20 cellular contexts compared by ENCODE assay signal in the genomic region with DNA sequence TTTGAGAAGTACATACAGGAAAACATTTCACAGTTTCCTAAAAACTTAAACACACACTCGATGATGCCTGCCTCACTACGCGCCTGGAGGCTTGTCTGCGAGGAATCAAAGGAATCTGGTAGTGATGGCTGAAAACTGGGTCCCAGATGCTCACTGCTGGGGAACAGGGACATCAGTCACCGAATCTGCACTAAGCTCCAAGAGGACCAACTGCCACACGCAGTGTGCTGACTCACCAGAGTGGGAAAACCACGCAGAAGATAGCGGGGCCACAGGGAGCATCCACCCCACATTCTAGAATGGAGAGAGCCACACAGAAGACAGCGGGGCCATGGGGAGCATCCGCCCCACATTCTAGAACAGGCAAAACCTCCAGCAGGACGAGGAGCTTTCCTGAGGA. TPM values are rescaled to one million over a fixed set of nuclear protein-coding genes. Genes with fewer than 3 reads are reported as not detected.
DNase-seq lines count a peak whose midpoint lies in the region; ATAC-seq, FAIRE-seq and TF ChIP-seq lines count a peak whose summit lies in the region.
"Had no signal": no experiment of that assay in that cellular context is flagged by ENCODE, and none has a peak within 500 bp of the region (broad histone marks: within the 10 kb centered on the region; RNA-seq: fewer than 3 reads in every experiment).

No MANE protein-coding gene starts in this region.

- WGBS in K562 (ENCODE audit: insufficient coverage, low coverage, missing lambda C conversion rate) = 50% methylated on average over 11 of the region's 11 CpGs

- no peak overlapping the region for H2AFZ ChIP-seq in K562 (ENCODE audit: low read depth, low read length)

- 0 out of 22 replicates have a peak, but pooled peaks cover 0 to 12% (median 0%) of the 10 kb centered on the region in 11 experiments for H3K36me3 ChIP-seq in BLaER1 treated with 17β-estradiol and CSF1 and Interleukin-3, amounts not matched to agents 10 nM and 100 nM
- H3K36me3 ChIP-seq in K562 (ENCODE audit: control insufficient read depth, insufficient read depth, low read length) = no peaks in the 10 kb centered on the region
- H3K36me3 ChIP-seq: BE2C had no signal

- no peak overlapping the region for H3K4me3 ChIP-seq in BLaER1 treated with 17β-estradiol and CSF1 and Interleukin-3, amounts not matched to agents 10 nM and 100 nM
- no peak overlapping the region for H3K4me3 ChIP-seq in K562
- H3K4me3 ChIP-seq: GM12878 had no signal

- ATAC-seq in K562 = no peak
- ATAC-seq: GM12878, Right ventricle myocardium inferior had no signal

- peak overlapping the region in 1 of 11 experiments; percentile 44; a peak in 1 of 22 replicates for H3K27ac ChIP-seq in BLaER1 treated with 17β-estradiol and CSF1 and Interleukin-3, amounts not matched to agents 10 nM and 100 nM
- H3K27ac ChIP-seq in K562 (ENCODE audit: extremely low read depth, low read depth, low read length) = no peak overlapping the region

- peaks cover 77 to 94% (median 90%) of the 10 kb centered on the region in 10 experiments for H3K4me1 ChIP-seq in BLaER1 treated with 17β-estradiol and CSF1 and Interleukin-3, amounts not matched to agents 10 nM and 100 nM
- peaks cover 9 to 48% of the 10 kb centered on the region in 2 experiments for H3K4me1 ChIP-seq in K562 (replicated peaks in 1 of 2; ENCODE audit: control insufficient read depth in 2 of 2, insufficient read depth in 2 of 2, low read length in 2 of 2)
- H3K4me1 ChIP-seq: BE2C had no signal

- peak overlapping the region in 2 of 11 experiments; percentile 25 to 28; a peak in 2 of 22 replicates for H3K9ac ChIP-seq in BLaER1 treated with 17β-estradiol and CSF1 and Interleukin-3, amounts not matched to agents 10 nM and 100 nM
- H3K9ac ChIP-seq in K562 (ENCODE audit: insufficient read depth in 1 of 2, low read depth in 2 of 2, low read length in 2 of 2) = no peak overlapping the region
- H3K9ac ChIP-seq: SK-N-SH had no signal

- no peaks in the 10 kb centered on the region for H3K27me3 ChIP-seq in BLaER1 treated with 17β-estradiol and CSF1 and Interleukin-3, amounts not matched to agents 10 nM and 100 nM
- no peaks in the 10 kb centered on the region for H3K27me3 ChIP-seq in K562 (ENCODE audit: control insufficient read depth in 2 of 2, insufficient read depth in 2 of 2, low read length in 2 of 2)
- H3K27me3 ChIP-seq: BE2C had no signal

- H4K20me1 ChIP-seq in BLaER1 treated with 17β-estradiol and CSF1 and Interleukin-3, amounts not matched to agents 10 nM and 100 nM = peaks cover 92 to 97% (median 96%) of the 10 kb centered on the region in 11 experiments
- peaks cover 70% of the 10 kb centered on the region for H4K20me1 ChIP-seq in K562 (replicated peaks; ENCODE audit: control insufficient read depth, insufficient read depth, low read length)

- TF ChIP-seq CTCF in K562 (IDR thresholded peaks at IDR 0.05 in 2 of 3, conservative IDR thresholded peaks at IDR 0.05 in 1 of 3; ENCODE audit: insufficient read depth in 2 of 3, low read depth in 1 of 3, low read length in 3 of 3) = no peak

- CTCF ChIA-PET in K562 (lab: Yijun Ruan, JAX; ENCODE audit: low intra/inter-chr PET ratio) = no interaction called here

- no peaks in the 10 kb centered on the region for H3K9me3 ChIP-seq in BLaER1 treated with 17β-estradiol and CSF1 and Interleukin-3, amounts not matched to agents 10 nM and 100 nM (replicated peaks in 1 of 11)
- no peaks in the 10 kb centered on the region for H3K9me3 ChIP-seq in K562 (replicated peaks; ENCODE audit: control insufficient read depth, insufficient read depth, low read depth, low read length)
- H3K9me3 ChIP-seq: BE2C, SK-N-SH had no signal

- H3K79me2 ChIP-seq in K562 (ENCODE audit: control insufficient read depth, insufficient read depth, low read length) = peaks cover 14% of the 10 kb centered on the region

- H3K4me2 ChIP-seq in BLaER1 treated with 17β-estradiol and CSF1 and Interleukin-3, amounts not matched to agents 10 nM and 100 nM = peak overlapping the region in 10 of 11 experiments; percentile 2 to 55 (median 40); a peak in 15 of 22 replicates
- no peak overlapping the region for H3K4me2 ChIP-seq in K562 (ENCODE audit: insufficient read depth, low read length)
- H3K4me2 ChIP-seq: SK-N-SH had no signal

- DNase-seq in M059J (ENCODE audit: low read depth) (peak; percentile 18), K562 (ENCODE audit: extremely low read depth in 1 of 4, low spot score in 3 of 4) (no peak), occipital lobe (lab: John Stamatoyannopoulos, UW) (peak; percentile 24), dermis blood vessel endothelial cell (no peak), NCI-H524 treated with DMSO at 0.1 percent for 48 hours (lab: John Stamatoyannopoulos, UW) (no peak), NCI-H510A treated with DMSO at 0.1 percent for 48 hours (lab: John Stamatoyannopoulos, UW) (no peak)
- DNase-seq: ACHN, BE2C, DMS153, IMR-90, MV-4-11, NCI-H1417 treated with DMSO at 0.1 percent for 48 hours, NCI-H2029 treated with DMSO at 0.1 percent for 48 hours, NCI-H526 treated with DMSO at 0.1 percent for 48 hours, OCI-M1, SK-N-SH had no signal

- TF ChIP-seq RAD21 in K562 (CRISPR knock-in tag; conservative IDR thresholded peaks at IDR 0.05 in 1 of 2, IDR thresholded peaks at IDR 0.05 in 1 of 2) = no peak

- POLR2A ChIA-PET in K562 (lab: Yijun Ruan, JAX) = interaction anchor here (0.6 kb wide), 1 partner anchor 18 kb away, joined by 3 read pairs; no protein-coding TSS in a partner anchor

- in situ Hi-C loops in K562 (cut with MboI) = no loop called here

- H3K9me1 ChIP-seq in K562 (ENCODE audit: control insufficient read depth, insufficient read depth, low read length) = peaks cover 13% of the 10 kb centered on the region

- no peak for TF ChIP-seq POLR2A in K562 (conservative IDR thresholded peaks at IDR 0.05)

- FAIRE-seq in K562 (lab: Jason Lieb, UNC) = no peak
- FAIRE-seq: GM12878, GM18507 had no signal

- no peak for TF ChIP-seq EP300 in K562 (IDR thresholded peaks at IDR 0.05; ENCODE audit: low read length)

- intact Hi-C loops in K562 (cut with micrococcal nuclease) = no loop called here

- no TSS peak for BruUV-seq in K562 (replicated peaks; lab: Mats Ljungman, UMichigan)

TF ChIP-seq in K562, 482 proteins besides CTCF, POLR2A, EP300 and RAD21:
- TF ChIP-seq ZNF75A (CRISPR knock-in tag; IDR thresholded peaks at IDR 0.05) = 0 out of 2 replicates have a peak, but pooled peaks have one; percentile 14
- TF ChIP-seq NEUROD1 (IDR thresholded peaks at IDR 0.05; ENCODE audit: borderline replicate concordance, low read depth, low read length, partially characterized antibody) = no peak
- TF ChIP-seq NFE2 (IDR thresholded peaks at IDR 0.05; ENCODE audit: low read depth) = 0 out of 2 replicates have a peak, but pooled peaks have one; percentile 17
TF ChIP-seq in K562: peak in this region for 2.

RNA-seq across cellular contexts. Expression of a gene that starts 24.3 kb away (rescaled TPM):
- 9.5 and 21.3 TPM in 2 replicates for total RNA-seq in M059J (2014; rRNA removed; shearing (Covaris generic))
- 14.8 and 29.8 TPM in 2 replicates for total RNA-seq in K562 (2011; cell fraction: chromatin; rRNA removed; ENCODE audit: low replicate concordance)
- total RNA-seq in K562 (2011; cell fraction: nucleolus; rRNA removed) = 29.5 and 31.0 TPM in 2 replicates
- total RNA-seq in K562 (2011; cell fraction: nucleoplasm; rRNA removed) = 17.6 and 19.9 TPM in 2 replicates
- total RNA-seq in K562 (2014; rRNA removed) (18.9 and 19.1 TPM in 2 replicates), K562 (2014; rRNA removed; fragmentation: Illumina TruSeq; extraction: Trizol) (9.0 and 16.7 TPM in 2 replicates), K562 (2015; rRNA removed; fragmentation: Illumina TruSeq; extraction: Trizol) (18.9 and 19.2 TPM in 2 replicates), K562 (2021) (23.6 and 24.9 TPM in 2 replicates), occipital lobe (13.7 TPM), dermis blood vessel endothelial cell (44.6 and 47.0 TPM in 2 replicates)
- polyA plus RNA-seq in K562 (2011; rRNA removed) (30.4 and 33.3 TPM in 2 replicates), K562 (2014; fragmentation: Illumina TruSeq; extraction: Trizol) (36.8 and 46.3 TPM in 2 replicates), K562 (2014; fragmentation: Nextera tagmentation; extraction: Ambion mirVana) (under 1 TPM; 0.17 to 0.41 TPM), K562 (2014; rRNA removed) (24.3 and 27.5 TPM in 2 replicates)
- 32.0 and 48.0 TPM in 2 replicates for polyA plus RNA-seq in K562 (2011; cell fraction: cytosol; rRNA removed)
- 38.7 and 62.4 TPM in 2 replicates for polyA plus RNA-seq in K562 (2011; cell fraction: nucleus; rRNA removed)
- 19.2 and 26.7 TPM in 2 replicates for polyA plus RNA-seq in K562 (2012)
- polyA minus RNA-seq in K562 (2011; rRNA and poly(A)+ RNA removed) = 16.6 and 22.5 TPM in 2 replicates
- 10.3 and 13.7 TPM in 2 replicates for polyA minus RNA-seq in K562 (2011; cell fraction: cytosol; rRNA and poly(A)+ RNA removed)
- polyA minus RNA-seq in K562 (2011; cell fraction: nucleus; rRNA and poly(A)+ RNA removed) = 7.5 and 12.7 TPM in 2 replicates

Comparison
In these comparisons a context has a peak if more than half of its experiments do, and no peak if none do; other contexts are left out.
1. DNase-seq: peak in M059J (single experiment) and occipital lobe (single experiment); none in K562 (0 of 4), dermis blood vessel endothelial cell (single experiment), NCI-H524 treated with DMSO at 0.1 percent for 48 hours (single experiment) and NCI-H510A treated with DMSO at 0.1 percent for 48 hours (single experiment).